In the genomic region with DNA sequence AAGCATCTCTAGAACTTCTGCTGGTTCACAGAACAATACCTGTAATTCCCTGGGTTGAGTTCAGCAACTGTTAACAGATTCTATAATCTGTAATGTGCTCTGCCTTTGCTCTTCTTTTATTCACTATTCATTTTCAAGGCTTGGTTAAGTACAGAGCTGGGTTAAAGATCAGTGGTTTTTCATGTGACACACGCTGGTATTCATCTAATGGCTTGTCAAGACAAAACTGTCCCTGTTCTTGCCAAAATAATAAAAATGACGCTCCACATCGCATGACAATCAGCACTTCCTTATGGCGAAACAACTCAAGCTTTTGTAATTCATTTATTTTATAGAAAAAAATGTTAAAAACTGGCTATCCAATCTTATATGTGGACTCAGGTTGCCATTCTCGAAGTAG, we compare ENCODE assay signal across 26 cellular contexts.
"Had no signal": no experiment of that assay in that cellular context is flagged by ENCODE, and none has a peak within 500 bp of the region (broad histone marks: within the 10 kb centered on the region; RNA-seq: fewer than 3 reads in every experiment).

No MANE protein-coding gene starts in this region.

- FAIRE-seq: TTC549 had no signal

- H3K4me1 Mint-ChIP-seq: activated B cell treated with CpG ODN at 0.5 μM for 24 hours; activated CD4-positive, alpha-beta T cell treated with anti-CD3 and anti-CD28 coated beads, Interleukin-2, amount 10 ng/mL, durations not matched to agents 24 days and 14 days; activated CD8-positive, alpha-beta memory T cell treated with anti-CD3 and anti-CD28 coated beads, Interleukin-2, amount 10 ng/mL, durations not matched to agents 7 days and 5 days; activated T-helper 17 cell treated with anti-CD3 and anti-CD28 coated beads, Interleukin-2, amount 50 U/mL, for 72 hours; T-cell had no signal

- H3K9me3 ChIP-seq: MG63, Peyer's patch, SJCRH30 had no signal

- H3K4me1 ChIP-seq: Peyer's patch, SJCRH30 had no signal

- H3K9me3 Mint-ChIP-seq: activated B cell treated with CpG ODN at 0.5 μM for 24 hours; activated CD4-positive, alpha-beta T cell treated with anti-CD3 and anti-CD28 coated beads, Interleukin-2, amount 10 ng/mL, durations not matched to agents 24 days and 14 days; activated naive CD4-positive, alpha-beta T cell treated with anti-CD3 and anti-CD28 coated beads for 36 hours; activated T-cell treated with anti-CD3 and anti-CD28 coated beads, Interleukin-2, amount 50 U/mL, for 4 hours; activated T-helper 17 cell treated with anti-CD3 and anti-CD28 coated beads, Interleukin-2, amount 50 U/mL, for 72 hours had no signal

- H3K27ac Mint-ChIP-seq: activated B cell treated with CpG ODN at 0.5 μM for 24 hours; activated CD4-positive, alpha-beta T cell treated with anti-CD3 and anti-CD28 coated beads, Interleukin-2, amount 10 ng/mL, durations not matched to agents 24 days and 14 days; activated CD8-positive, alpha-beta memory T cell treated with anti-CD3 and anti-CD28 coated beads, Interleukin-2, amount 10 ng/mL, durations not matched to agents 7 days and 5 days; activated naive CD4-positive, alpha-beta T cell treated with anti-CD3 and anti-CD28 coated beads for 36 hours; activated naive CD8-positive, alpha-beta T cell; activated T-helper 17 cell treated with anti-CD3 and anti-CD28 coated beads, Interleukin-2, amount 50 U/mL, for 72 hours; T-cell had no signal

- H3K36me3 ChIP-seq: cardiac muscle cell, MG63, Peyer's patch had no signal

- H3K36me3 Mint-ChIP-seq: activated CD8-positive, alpha-beta memory T cell treated with anti-CD3 and anti-CD28 coated beads, Interleukin-2, amount 10 ng/mL, durations not matched to agents 7 days and 5 days; activated naive CD8-positive, alpha-beta T cell; T-cell had no signal

- H3K4me3 Mint-ChIP-seq: activated B cell treated with CpG ODN at 0.5 μM for 24 hours; activated CD4-positive, alpha-beta T cell treated with anti-CD3 and anti-CD28 coated beads, Interleukin-2, amount 10 ng/mL, durations not matched to agents 24 days and 14 days; activated CD8-positive, alpha-beta memory T cell treated with anti-CD3 and anti-CD28 coated beads, Interleukin-2, amount 10 ng/mL, durations not matched to agents 7 days and 5 days; activated naive CD4-positive, alpha-beta T cell treated with anti-CD3 and anti-CD28 coated beads for 36 hours; activated naive CD8-positive, alpha-beta T cell; activated T-cell treated with anti-CD3 and anti-CD28 coated beads, Interleukin-2, amount 50 U/mL, for 4 hours; activated T-helper 17 cell treated with anti-CD3 and anti-CD28 coated beads, Interleukin-2, amount 50 U/mL, for 72 hours; T-cell had no signal

- DNase-seq: activated B cell treated with CpG ODN at 0.5 μM for 24 hours; activated CD4-positive, alpha-beta T cell treated with anti-CD3 and anti-CD28 coated beads for 1 hour; activated CD4-positive, alpha-beta T cell treated with anti-CD3 and anti-CD28 coated beads, Interleukin-2, amount 10 ng/mL, durations not matched to agents 24 days and 14 days; activated CD4-positive, alpha-beta T cell treated with anti-CD3 and anti-CD28 coated beads, Interleukin-2, amount 50 U/mL, for 48 hours; activated CD8-positive, alpha-beta memory T cell treated with anti-CD3 and anti-CD28 coated beads, Interleukin-2, amount 10 ng/mL, durations not matched to agents 7 days and 5 days; activated gamma-delta T cell; activated naive CD4-positive, alpha-beta T cell treated with anti-CD3 and anti-CD28 coated beads for 36 hours; activated T-cell treated with anti-CD3 and anti-CD28 coated beads, Interleukin-2, amount 50 U/mL, for 4 hours; brain microvascular endothelial cell; MG63; MV-4-11; NCI-H1105; NCI-H1436; NCI-H1694 treated with DMSO at 0.1 percent for 48 hours; NCI-H2029 treated with DMSO at 0.1 percent for 48 hours; NCI-H446; Peyer's patch; Right ventricle myocardium superior; SJCRH30; T-cell; T-helper 2 cell; T1000 had no signal

- H3K4me3 ChIP-seq: cardiac muscle cell, MG63, Peyer's patch, SJCRH30 had no signal

- H3K27me3 ChIP-seq: brain microvascular endothelial cell, MG63, Peyer's patch, SJCRH30 had no signal
